Comparison of ENCODE assay signal across 8 cellular contexts in genomic region chr2:199850250-199850717, GRCh38. TPM values are rescaled to one million over a fixed set of nuclear protein-coding genes. Genes with fewer than 3 reads are reported as not detected.
DNase-seq lines count a peak whose midpoint lies in the region; ATAC-seq, FAIRE-seq and TF ChIP-seq lines count a peak whose summit lies in the region.

No MANE protein-coding gene starts in this region.

- H3K27me3 Mint-ChIP-seq in chondrocyte (ENCODE audit: low read depth) = peaks cover 37% of the 10 kb centered on the region
- peaks cover 0 to 4% (median 3%) of the 10 kb centered on the region in 5 donors for H3K27me3 Mint-ChIP-seq in naive thymus-derived CD8-positive, alpha-beta T cell

- peak overlapping the region; percentile 89 for H3K9ac ChIP-seq in HUES64 (ENCODE audit: low read depth, low read length)

- H3K9me3 ChIP-seq in AG04450 (ENCODE audit: control insufficient read depth, insufficient read depth, low read length) (no peaks in the 10 kb centered on the region; the same call in 1 of the 2 replicates), HUES64 (ENCODE audit: insufficient read depth, low read depth, low read length) (no peaks in the 10 kb centered on the region)

- H3K27ac Mint-ChIP-seq in chondrocyte (ENCODE audit: unreplicated experiment) = no peak overlapping the region
- H3K27ac Mint-ChIP-seq in naive thymus-derived CD8-positive, alpha-beta T cell = peak overlapping the region in 1 of 10 donors; percentile 74

- TF ChIP-seq CTCF in AG04450 (IDR thresholded peaks at IDR 0.05; ENCODE audit: low read depth, low read length) = no peak
- TF ChIP-seq CTCF in chondrocyte (IDR thresholded peaks at IDR 0.05) = no peak

- POLR2A ChIA-PET in AG04450 (lab: Yijun Ruan, JAX) = no interaction called here
- POLR2A ChIA-PET in naive thymus-derived CD8-positive, alpha-beta T cell (lab: Charles Lee) = no interaction called here

- H3K4me1 Mint-ChIP-seq in chondrocyte (ENCODE audit: low read depth) = peaks cover 8% of the 10 kb centered on the region
- peaks cover 4 to 10% (median 9%) of the 10 kb centered on the region in 4 donors for H3K4me1 Mint-ChIP-seq in naive thymus-derived CD8-positive, alpha-beta T cell

- H3K9me3 Mint-ChIP-seq in chondrocyte (ENCODE audit: low read depth) = no peaks in the 10 kb centered on the region
- H3K9me3 Mint-ChIP-seq in naive thymus-derived CD8-positive, alpha-beta T cell = no peaks in the 10 kb centered on the region

- CTCF ChIA-PET in AG04450 (lab: Charles Lee) = no interaction called here

- 17% methylated on average over 11 of the region's 12 CpGs for WGBS in HUES64

- no peak for DNase-seq in AG04450 (ENCODE audit: low read depth, low spot score)
- DNase-seq in chondrocyte (ENCODE audit: low spot score) = no peak
- DNase-seq in naive thymus-derived CD8-positive, alpha-beta T cell = no peak
- no peak for DNase-seq in H4 (ENCODE audit: low spot score)
- DNase-seq in effector CD4-positive, alpha-beta T cell = no peak
- DNase-seq in GM19239 (ENCODE audit: insufficient read length, low spot score) = no peak

- H3K4me1 ChIP-seq in HUES64 (ENCODE audit: insufficient read depth, low read length) = peaks cover 19% of the 10 kb centered on the region

- H3K27ac ChIP-seq in AG04450 (ENCODE audit: low read depth, low read length) (no peak overlapping the region), HUES64 (ENCODE audit: low read depth, low read length) (no peak overlapping the region)

- peaks cover 22% of the 10 kb centered on the region for H3K27me3 ChIP-seq in AG04450 (ENCODE audit: control insufficient read depth, insufficient read depth, low read length)
- peaks cover 19% of the 10 kb centered on the region for H3K27me3 ChIP-seq in HUES64 (ENCODE audit: insufficient read depth, low read length)

- peak overlapping the region; percentile 62 for H3K4me3 Mint-ChIP-seq in chondrocyte (ENCODE audit: unreplicated experiment)
- peak overlapping the region; percentile 49 to 93 (median 77) for H3K4me3 Mint-ChIP-seq in naive thymus-derived CD8-positive, alpha-beta T cell

- no peaks in the 10 kb centered on the region for H3K36me3 Mint-ChIP-seq in chondrocyte (ENCODE audit: low read depth)
- H3K36me3 Mint-ChIP-seq in naive thymus-derived CD8-positive, alpha-beta T cell = peaks cover 0 to 5% (median 1%) of the 10 kb centered on the region in 3 donors

- no peak for FAIRE-seq in GM19239 (lab: Jason Lieb, UNC)

- H3K4me3 ChIP-seq in AG04450 (ENCODE audit: low read depth, low read length) (peak overlapping the region; percentile 66), HUES64 (ENCODE audit: low read length) (peak overlapping the region; percentile 90)

- ATAC-seq in naive thymus-derived CD8-positive, alpha-beta T cell = no peak
- ATAC-seq in HG03045 (IDR thresholded peaks at IDR 0.05; ENCODE audit: unreplicated experiment) = no peak

- no peaks in the 10 kb centered on the region for H3K36me3 ChIP-seq in HUES64 (ENCODE audit: insufficient read depth, low read length)

RNA-seq across cellular contexts. Expression of gene FTCDNL1, which starts 0.7 kb away (rescaled TPM):
- 0.10 TPM in 1 of 2 replicates, not detected in the other for polyA plus RNA-seq in AG04450 (2011; rRNA removed)
- polyA minus RNA-seq in AG04450 (2011; rRNA and poly(A)+ RNA removed) = not detected in 2 replicates
- 0.45 TPM for polyA plus RNA-seq in HUES64 (2013, experiment 1 of 2)
- polyA plus RNA-seq in HUES64 (2013, experiment 2 of 2) = 0.25 TPM
- total RNA-seq in chondrocyte = 0.34 to 1.2 TPM (median 0.65 TPM) in 3 replicates
- 1 to 10 TPM; 2.3 to 3.0 TPM for total RNA-seq in naive thymus-derived CD8-positive, alpha-beta T cell
- 1 to 10 TPM; 1.2 to 3.2 (median 1.8) TPM for polyA plus RNA-seq in naive thymus-derived CD8-positive, alpha-beta T cell
- 2.3 and 5.9 TPM in 2 replicates for total RNA-seq in H4 (2014; rRNA removed; shearing (Covaris generic))
